13 cellular contexts compared by ENCODE assay signal in the genomic region with DNA sequence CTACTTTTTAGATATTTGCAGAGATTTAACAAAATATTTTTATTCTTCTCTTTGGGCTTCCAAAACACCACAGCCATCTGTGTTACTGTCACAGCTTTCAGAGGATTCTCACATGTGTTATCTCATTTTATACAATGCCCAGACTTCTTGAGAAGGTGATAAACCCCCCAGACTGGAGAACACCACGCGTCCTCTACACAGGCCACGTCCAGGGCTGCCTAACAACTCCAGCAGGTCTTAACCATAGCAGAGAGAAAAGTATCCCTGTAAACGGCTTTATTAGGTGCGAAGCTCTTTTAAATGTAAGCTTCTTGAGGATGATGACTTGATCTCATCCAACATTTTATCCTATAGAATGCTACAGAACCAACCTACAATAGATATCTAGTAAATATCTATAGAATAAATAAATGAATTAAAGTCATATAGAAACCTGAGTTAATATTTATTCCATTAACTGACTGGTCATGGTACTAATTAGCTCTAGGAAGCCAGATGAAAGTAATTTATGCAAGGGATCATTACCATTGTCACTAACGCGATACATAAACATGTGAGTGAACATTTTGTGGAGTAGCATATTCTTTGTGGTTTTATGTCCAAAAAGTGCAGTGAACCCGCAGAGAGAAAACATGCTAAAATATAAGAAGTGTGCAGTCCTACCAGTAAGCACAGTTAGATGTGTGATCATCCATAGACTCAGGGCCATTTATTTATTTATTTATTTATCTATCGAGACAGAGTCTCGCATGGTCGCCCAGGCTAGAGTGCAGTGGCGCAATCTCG.
A peak's percentile ranks its signal among the peaks of the same experiment; 100 is the strongest.
DNase-seq lines count a peak whose midpoint lies in the region; ATAC-seq and TF ChIP-seq lines count a peak whose summit lies in the region.
"Had no signal": no experiment of that assay in that cellular context is flagged by ENCODE, and none has a peak within 500 bp of the region (broad histone marks: within the 10 kb centered on the region; RNA-seq: fewer than 3 reads in every experiment).

No MANE protein-coding gene starts in this region.

- H3K36me3 ChIP-seq in GM06990 (ENCODE audit: control insufficient read depth, insufficient read depth, low read length) = no peaks in the 10 kb centered on the region
- H3K36me3 ChIP-seq in rectal smooth muscle tissue (ENCODE audit: control insufficient read depth, insufficient read depth, low read length) = no peaks in the 10 kb centered on the region
- H3K36me3 ChIP-seq: MG63, prostate gland had no signal

- peaks cover 15% of the 10 kb centered on the region for H3K4me1 ChIP-seq in rectal smooth muscle tissue (ENCODE audit: control insufficient read depth, insufficient read depth, low read length)
- H3K4me1 ChIP-seq: prostate gland had no signal

- peaks cover 65% of the 10 kb centered on the region for H3K36me3 Mint-ChIP-seq in dendritic cell treated with granulocyte-macrophage colony-stimulating factor and Interleukin-4, amounts not matched to agents 40 ng/mL and 50 ng/mL, for 4 days (ENCODE audit: low read depth)

- peaks cover 65% of the 10 kb centered on the region for H3K4me1 Mint-ChIP-seq in dendritic cell treated with granulocyte-macrophage colony-stimulating factor and Interleukin-4, amounts not matched to agents 40 ng/mL and 50 ng/mL, for 4 days (ENCODE audit: low read depth)

- H3K4me3 ChIP-seq in GM06990 (replicated peaks; ENCODE audit: low read depth, low read length) (peak overlapping the region; percentile 60), HL-60 (replicated peaks; ENCODE audit: insufficient read depth, low read length) (peak overlapping the region; percentile 77), rectal smooth muscle tissue (ENCODE audit: low read length) (peak overlapping the region; percentile 48)
- H3K4me3 ChIP-seq: MG63 had no signal

- H3K27ac ChIP-seq in HL-60 (replicated peaks) (peak overlapping the region; percentile 93), rectal smooth muscle tissue (ENCODE audit: low read depth, low read length) (peak overlapping the region; percentile 78)

- ATAC-seq in GM18517 (IDR thresholded peaks at IDR 0.05; ENCODE audit: unreplicated experiment) = no peak

- H3K27ac Mint-ChIP-seq in dendritic cell treated with granulocyte-macrophage colony-stimulating factor and Interleukin-4, amounts not matched to agents 40 ng/mL and 50 ng/mL, for 4 days = peak overlapping the region; percentile 94

- TF ChIP-seq CTCF in GM06990 (IDR thresholded peaks at IDR 0.05; ENCODE audit: insufficient read depth, low read length, poor library complexity, severe bottlenecking) (no peak), HL-60 (IDR thresholded peaks at IDR 0.05; ENCODE audit: insufficient read depth, low read length) (no peak)

- intact Hi-C loops in dendritic cell treated with granulocyte-macrophage colony-stimulating factor and Interleukin-4, amounts not matched to agents 40 ng/mL and 50 ng/mL, for 4 days (cut with micrococcal nuclease) = loop anchor here (5.0 kb wide), 1 partner anchor 33 kb away; no protein-coding TSS in a partner anchor

- H3K9me3 Mint-ChIP-seq in dendritic cell treated with granulocyte-macrophage colony-stimulating factor and Interleukin-4, amounts not matched to agents 40 ng/mL and 50 ng/mL, for 4 days = no peaks in the 10 kb centered on the region

- H3K9ac ChIP-seq in rectal smooth muscle tissue (ENCODE audit: low read length) = no peak overlapping the region

- no peaks in the 10 kb centered on the region for H3K27me3 Mint-ChIP-seq in dendritic cell treated with granulocyte-macrophage colony-stimulating factor and Interleukin-4, amounts not matched to agents 40 ng/mL and 50 ng/mL, for 4 days

- H3K4me3 Mint-ChIP-seq in dendritic cell treated with granulocyte-macrophage colony-stimulating factor and Interleukin-4, amounts not matched to agents 40 ng/mL and 50 ng/mL, for 4 days = peak overlapping the region; percentile 87

- DNase-seq in GM06990 (ENCODE audit: extremely low read depth, insufficient read length) (no peak), HL-60 (ENCODE audit: low read depth in 1 of 2, low spot score in 1 of 2) (peak in 1 of 2 experiments; percentile 48), medulla oblongata (ENCODE audit: extremely low spot score) (no peak), NCI-H345 (lab: John Stamatoyannopoulos, UW) (no peak), NCI-H1417 treated with DMSO at 0.1 percent for 48 hours (lab: John Stamatoyannopoulos, UW) (no peak)
- DNase-seq: COR-L47, mesenchymal stem cell, MG63, NCI-H226 had no signal

- no peaks in the 10 kb centered on the region for H3K27me3 ChIP-seq in GM06990 (replicated peaks; ENCODE audit: control insufficient read depth, insufficient read depth, low read length)
- no peaks in the 10 kb centered on the region for H3K27me3 ChIP-seq in HL-60 (ENCODE audit: insufficient read depth, poor library complexity, severe bottlenecking)
- no peaks in the 10 kb centered on the region for H3K27me3 ChIP-seq in rectal smooth muscle tissue (ENCODE audit: control insufficient read depth, insufficient read depth, low read length)
- H3K27me3 ChIP-seq: MG63 had no signal
